ENCODE assay signal across 11 cellular contexts in genomic region chr6:105587349-105588115, GRCh38.
A peak's percentile ranks its signal among the peaks of the same experiment; 100 is the strongest.
DNase-seq lines count a peak whose midpoint lies in the region; ATAC-seq, FAIRE-seq and TF ChIP-seq lines count a peak whose summit lies in the region.
"Had no signal": no experiment of that assay in that cellular context is flagged by ENCODE, and none has a peak within 500 bp of the region (broad histone marks: within the 10 kb centered on the region; RNA-seq: fewer than 3 reads in every experiment).

No MANE protein-coding gene starts in this region.

- H3K4me3 ChIP-seq in bronchial epithelial cell (ENCODE audit: low read depth, low read length) (no peak overlapping the region), transverse colon (no peak overlapping the region), Peyer's patch (no peak overlapping the region)

- no peak for FAIRE-seq in bronchial epithelial cell (lab: Jason Lieb, UNC)

- H3K4me1 Mint-ChIP-seq in stimulated activated naive CD8-positive, alpha-beta T cell treated with anti-CD3 and anti-CD28 coated beads, Interleukin-15, amount 100 ng/mL, for 72 hours, result peaks cover 42% of the 10 kb centered on the region
- peaks cover 5 to 6% of the 10 kb centered on the region in 2 donors for H3K4me1 Mint-ChIP-seq in stimulated activated naive B cell treated with anti-CD40 and anti-IgM and Interleukin-4, amounts not matched to agents 10 μg/mL and 1 μg/mL and 100 μg/mL, for 72 hours

- peaks cover 0 to 8% (median 6%) of the 10 kb centered on the region in 4 donors for H3K4me1 ChIP-seq in transverse colon
- H3K4me1 ChIP-seq in Peyer's patch, result peaks cover 0 to 4% (median 0%) of the 10 kb centered on the region in 4 donors

- TF ChIP-seq POLR2A in transverse colon (IDR thresholded peaks at IDR 0.05) (no peak), Peyer's patch (IDR thresholded peaks at IDR 0.05) (no peak)

- H3K27me3 ChIP-seq in bronchial epithelial cell (ENCODE audit: control insufficient read depth, insufficient read depth, low read length), result no peaks in the 10 kb centered on the region
- no peaks in the 10 kb centered on the region for H3K27me3 ChIP-seq in transverse colon
- H3K27me3 ChIP-seq in Peyer's patch, result no peaks in the 10 kb centered on the region

- WGBS in transverse colon (ENCODE audit: low coverage in 1 of 2), 2 donors, result 76 to 90% methylated on average over 20 to 23 of the region's 23 CpGs

- ATAC-seq in SK-N-SH treated with all-trans-retinoic acid at 6 μM for 48 hours, result peak; percentile 73
- ATAC-seq in stimulated activated naive CD8-positive, alpha-beta T cell treated with anti-CD3 and anti-CD28 coated beads, Interleukin-15, amount 100 ng/mL, for 72 hours, result peak; percentile 52
- no peak for ATAC-seq in stimulated activated naive B cell treated with anti-CD40 and anti-IgM and Interleukin-4, amounts not matched to agents 10 μg/mL and 1 μg/mL and 100 μg/mL, for 72 hours (replicated peaks)

- in situ Hi-C loops in transverse colon (cut with MboI; ENCODE audit: low pct_ligation_motif_present in 1 of 4, low pct_unique_long_range_greater_than_20kb in 1 of 4, low sequenced_read_pairs in 3 of 4), result no loop called here

- no peak for TF ChIP-seq CTCF in bronchial epithelial cell (IDR thresholded peaks at IDR 0.05; ENCODE audit: insufficient read depth, low read length, severe bottlenecking)
- TF ChIP-seq CTCF in transverse colon (IDR thresholded peaks at IDR 0.05), result no peak
- no peak for TF ChIP-seq CTCF in Peyer's patch (IDR thresholded peaks at IDR 0.05)

- peak; percentile 19 for DNase-seq in activated CD8-positive, alpha-beta memory T cell treated with anti-CD3 and anti-CD28 coated beads, Interleukin-2, amount 50 U/mL, for 4 hours
- DNase-seq in activated CD8-positive, alpha-beta memory T cell treated with anti-CD3 and anti-CD28 coated beads, Interleukin-2, amount 50 U/mL, for 48 hours, result no peak
- DNase-seq in bronchial epithelial cell (ENCODE audit: low read depth), result peak; percentile 70
- no peak for DNase-seq in stimulated activated naive CD8-positive, alpha-beta T cell treated with anti-CD3 and anti-CD28 coated beads, Interleukin-15, amount 100 ng/mL, for 72 hours
- DNase-seq in transverse colon, result no peak
- DNase-seq in stimulated activated naive B cell treated with anti-CD40 and anti-IgM and Interleukin-4, amounts not matched to agents 10 μg/mL and 1 μg/mL and 100 μg/mL, for 72 hours, result no peak
- no peak for DNase-seq in Peyer's patch
- DNase-seq: ACHN, naive B cell, SHP77 treated with DMSO at 0.1 percent for 48 hours had no signal

- intact Hi-C loops in transverse colon (cut with DNase I; ENCODE audit: low total_unique reads), result no loop called here

- H3K27me3 Mint-ChIP-seq in stimulated activated naive CD8-positive, alpha-beta T cell treated with anti-CD3 and anti-CD28 coated beads, Interleukin-15, amount 100 ng/mL, for 72 hours, result peaks cover 21% of the 10 kb centered on the region
- H3K27me3 Mint-ChIP-seq in stimulated activated naive B cell treated with anti-CD40 and anti-IgM and Interleukin-4, amounts not matched to agents 10 μg/mL and 1 μg/mL and 100 μg/mL, for 72 hours, result peaks cover 2 to 8% of the 10 kb centered on the region in 2 donors

- H3K36me3 ChIP-seq in bronchial epithelial cell (ENCODE audit: control insufficient read depth, insufficient read depth, low read length), result no peaks in the 10 kb centered on the region
- no peaks in the 10 kb centered on the region for H3K36me3 ChIP-seq in transverse colon
- no peaks in the 10 kb centered on the region for H3K36me3 ChIP-seq in Peyer's patch

- H3K27ac ChIP-seq in transverse colon (no peak overlapping the region), Peyer's patch (no peak overlapping the region)

- no peaks in the 10 kb centered on the region for H3K36me3 Mint-ChIP-seq in stimulated activated naive B cell treated with anti-CD40 and anti-IgM and Interleukin-4, amounts not matched to agents 10 μg/mL and 1 μg/mL and 100 μg/mL, for 72 hours

- no peaks in the 10 kb centered on the region for H3K9me3 Mint-ChIP-seq in stimulated activated naive CD8-positive, alpha-beta T cell treated with anti-CD3 and anti-CD28 coated beads, Interleukin-15, amount 100 ng/mL, for 72 hours
- H3K9me3 Mint-ChIP-seq in stimulated activated naive B cell treated with anti-CD40 and anti-IgM and Interleukin-4, amounts not matched to agents 10 μg/mL and 1 μg/mL and 100 μg/mL, for 72 hours, result no peaks in the 10 kb centered on the region
- H3K9me3 Mint-ChIP-seq: naive B cell had no signal

- no peak for TF ChIP-seq EP300 in transverse colon (IDR thresholded peaks at IDR 0.05; ENCODE audit: low read depth)

- H3K27ac Mint-ChIP-seq in stimulated activated naive CD8-positive, alpha-beta T cell treated with anti-CD3 and anti-CD28 coated beads, Interleukin-15, amount 100 ng/mL, for 72 hours, result peak overlapping the region; percentile 4 to 93
- H3K27ac Mint-ChIP-seq in stimulated activated naive B cell treated with anti-CD40 and anti-IgM and Interleukin-4, amounts not matched to agents 10 μg/mL and 1 μg/mL and 100 μg/mL, for 72 hours, result no peak overlapping the region

- H3K9me3 ChIP-seq in transverse colon, result no peaks in the 10 kb centered on the region
- no peaks in the 10 kb centered on the region for H3K9me3 ChIP-seq in Peyer's patch

- peak overlapping the region; percentile 60 to 75 for H3K4me3 Mint-ChIP-seq in stimulated activated naive CD8-positive, alpha-beta T cell treated with anti-CD3 and anti-CD28 coated beads, Interleukin-15, amount 100 ng/mL, for 72 hours
- no peak overlapping the region for H3K4me3 Mint-ChIP-seq in stimulated activated naive B cell treated with anti-CD40 and anti-IgM and Interleukin-4, amounts not matched to agents 10 μg/mL and 1 μg/mL and 100 μg/mL, for 72 hours
- H3K4me3 Mint-ChIP-seq: naive B cell had no signal

TF ChIP-seq in SK-N-SH treated with all-trans-retinoic acid at 6 μM for 48 hours, 23 proteins besides CTCF, POLR2A, EP300 and RAD21 (continues in another document):
- TF ChIP-seq, protein P1, sequence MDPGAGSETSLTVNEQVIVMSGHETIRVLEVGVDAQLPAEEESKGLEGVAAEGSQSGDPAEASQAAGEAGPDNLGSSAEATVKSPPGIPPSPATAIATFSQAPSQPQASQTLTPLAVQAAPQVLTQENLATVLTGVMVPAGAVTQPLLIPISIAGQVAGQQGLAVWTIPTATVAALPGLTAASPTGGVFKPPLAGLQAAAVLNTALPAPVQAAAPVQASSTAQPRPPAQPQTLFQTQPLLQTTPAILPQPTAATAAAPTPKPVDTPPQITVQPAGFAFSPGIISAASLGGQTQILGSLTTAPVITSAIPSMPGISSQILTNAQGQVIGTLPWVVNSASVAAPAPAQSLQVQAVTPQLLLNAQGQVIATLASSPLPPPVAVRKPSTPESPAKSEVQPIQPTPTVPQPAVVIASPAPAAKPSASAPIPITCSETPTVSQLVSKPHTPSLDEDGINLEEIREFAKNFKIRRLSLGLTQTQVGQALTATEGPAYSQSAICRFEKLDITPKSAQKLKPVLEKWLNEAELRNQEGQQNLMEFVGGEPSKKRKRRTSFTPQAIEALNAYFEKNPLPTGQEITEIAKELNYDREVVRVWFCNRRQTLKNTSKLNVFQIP (CRISPR knock-in tag; IDR thresholded peaks at IDR 0.05; ENCODE audit: borderline replicate concordance, low read depth), result no peak
- TF ChIP-seq ESRRG (CRISPR knock-in tag; IDR thresholded peaks at IDR 0.05), result no peak
- no peak for TF ChIP-seq ZNF8 (CRISPR knock-in tag; IDR thresholded peaks at IDR 0.05)
- no peak for TF ChIP-seq CSDC2 (CRISPR knock-in tag; IDR thresholded peaks at IDR 0.05)
- no peak for TF ChIP-seq TOX (CRISPR knock-in tag; IDR thresholded peaks at IDR 0.05; ENCODE audit: borderline replicate concordance)
- TF ChIP-seq, protein P2, sequence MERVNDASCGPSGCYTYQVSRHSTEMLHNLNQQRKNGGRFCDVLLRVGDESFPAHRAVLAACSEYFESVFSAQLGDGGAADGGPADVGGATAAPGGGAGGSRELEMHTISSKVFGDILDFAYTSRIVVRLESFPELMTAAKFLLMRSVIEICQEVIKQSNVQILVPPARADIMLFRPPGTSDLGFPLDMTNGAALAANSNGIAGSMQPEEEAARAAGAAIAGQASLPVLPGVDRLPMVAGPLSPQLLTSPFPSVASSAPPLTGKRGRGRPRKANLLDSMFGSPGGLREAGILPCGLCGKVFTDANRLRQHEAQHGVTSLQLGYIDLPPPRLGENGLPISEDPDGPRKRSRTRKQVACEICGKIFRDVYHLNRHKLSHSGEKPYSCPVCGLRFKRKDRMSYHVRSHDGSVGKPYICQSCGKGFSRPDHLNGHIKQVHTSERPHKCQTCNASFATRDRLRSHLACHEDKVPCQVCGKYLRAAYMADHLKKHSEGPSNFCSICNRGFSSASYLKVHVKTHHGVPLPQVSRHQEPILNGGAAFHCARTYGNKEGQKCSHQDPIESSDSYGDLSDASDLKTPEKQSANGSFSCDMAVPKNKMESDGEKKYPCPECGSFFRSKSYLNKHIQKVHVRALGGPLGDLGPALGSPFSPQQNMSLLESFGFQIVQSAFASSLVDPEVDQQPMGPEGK (CRISPR knock-in tag; IDR thresholded peaks at IDR 0.05; ENCODE audit: borderline replicate concordance), result no peak
- no peak for TF ChIP-seq GLIS3 (CRISPR knock-in tag; IDR thresholded peaks at IDR 0.05)
- TF ChIP-seq ZFP30 (CRISPR knock-in tag; IDR thresholded peaks at IDR 0.05), result no peak
- TF ChIP-seq ZNF565 (CRISPR knock-in tag; conservative IDR thresholded peaks at IDR 0.05; ENCODE audit: low read depth), result no peak
- no peak for TF ChIP-seq ZC3H10 (CRISPR knock-in tag; IDR thresholded peaks at IDR 0.05)
- TF ChIP-seq, protein P3, sequence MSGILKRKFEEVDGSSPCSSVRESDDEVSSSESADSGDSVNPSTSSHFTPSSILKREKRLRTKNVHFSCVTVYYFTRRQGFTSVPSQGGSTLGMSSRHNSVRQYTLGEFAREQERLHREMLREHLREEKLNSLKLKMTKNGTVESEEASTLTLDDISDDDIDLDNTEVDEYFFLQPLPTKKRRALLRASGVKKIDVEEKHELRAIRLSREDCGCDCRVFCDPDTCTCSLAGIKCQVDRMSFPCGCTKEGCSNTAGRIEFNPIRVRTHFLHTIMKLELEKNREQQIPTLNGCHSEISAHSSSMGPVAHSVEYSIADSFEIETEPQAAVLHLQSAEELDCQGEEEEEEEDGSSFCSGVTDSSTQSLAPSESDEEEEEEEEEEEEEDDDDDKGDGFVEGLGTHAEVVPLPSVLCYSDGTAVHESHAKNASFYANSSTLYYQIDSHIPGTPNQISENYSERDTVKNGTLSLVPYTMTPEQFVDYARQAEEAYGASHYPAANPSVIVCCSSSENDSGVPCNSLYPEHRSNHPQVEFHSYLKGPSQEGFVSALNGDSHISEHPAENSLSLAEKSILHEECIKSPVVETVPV (CRISPR knock-in tag; IDR thresholded peaks at IDR 0.05), result no peak
- TF ChIP-seq RARB (CRISPR knock-in tag; IDR thresholded peaks at IDR 0.05), result no peak
- TF ChIP-seq OSR1 (CRISPR knock-in tag; IDR thresholded peaks at IDR 0.05), result no peak
- TF ChIP-seq TCF4 (CRISPR knock-in tag; IDR thresholded peaks at IDR 0.05; ENCODE audit: borderline replicate concordance), result no peak

Comparison
In these comparisons a context has a peak if more than half of its experiments do, and no peak if none do; other contexts are left out.
1. DNase-seq: peak in activated CD8-positive, alpha-beta memory T cell treated with anti-CD3 and anti-CD28 coated beads, Interleukin-2, amount 50 U/mL, for 4 hours (single experiment) and bronchial epithelial cell (single experiment); none in activated CD8-positive, alpha-beta memory T cell treated with anti-CD3 and anti-CD28 coated beads, Interleukin-2, amount 50 U/mL, for 48 hours (single experiment), stimulated activated naive CD8-positive, alpha-beta T cell treated with anti-CD3 and anti-CD28 coated beads, Interleukin-15, amount 100 ng/mL, for 72 hours (0 of 2), transverse colon (single experiment), stimulated activated naive B cell treated with anti-CD40 and anti-IgM and Interleukin-4, amounts not matched to agents 10 μg/mL and 1 μg/mL and 100 μg/mL, for 72 hours (single experiment) and Peyer's patch (0 of 3).
2. ATAC-seq: peak in SK-N-SH treated with all-trans-retinoic acid at 6 μM for 48 hours (single experiment) and stimulated activated naive CD8-positive, alpha-beta T cell treated with anti-CD3 and anti-CD28 coated beads, Interleukin-15, amount 100 ng/mL, for 72 hours (single experiment); none in stimulated activated naive B cell treated with anti-CD40 and anti-IgM and Interleukin-4, amounts not matched to agents 10 μg/mL and 1 μg/mL and 100 μg/mL, for 72 hours (0 of 2).
3. H3K4me3 Mint-ChIP-seq: peak in stimulated activated naive CD8-positive, alpha-beta T cell treated with anti-CD3 and anti-CD28 coated beads, Interleukin-15, amount 100 ng/mL, for 72 hours (2 of 2); none in stimulated activated naive B cell treated with anti-CD40 and anti-IgM and Interleukin-4, amounts not matched to agents 10 μg/mL and 1 μg/mL and 100 μg/mL, for 72 hours (0 of 2).